18 cellular contexts compared by ENCODE assay signal in the genomic region with DNA sequence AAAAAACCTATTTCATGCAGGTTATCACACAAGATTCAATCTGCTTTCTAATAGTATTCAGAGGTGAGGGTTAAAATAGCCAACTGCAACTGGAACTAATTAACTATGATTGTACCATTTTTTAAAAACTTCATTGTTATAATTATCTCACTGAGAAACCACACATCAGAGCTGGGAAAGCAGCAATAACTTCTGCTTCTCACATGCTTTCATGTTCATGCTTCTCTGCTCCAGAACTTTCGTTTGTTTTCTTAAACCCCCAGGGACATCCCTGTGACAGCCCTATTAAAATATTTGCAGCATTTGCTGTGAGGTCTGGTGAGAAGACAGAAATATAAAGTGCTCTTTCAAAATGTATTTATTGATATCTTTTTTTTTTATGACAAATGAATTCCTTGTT.
DNase-seq lines count a peak whose midpoint lies in the region; ATAC-seq and TF ChIP-seq lines count a peak whose summit lies in the region.
"Had no signal": no experiment of that assay in that cellular context is flagged by ENCODE, and none has a peak within 500 bp of the region (broad histone marks: within the 10 kb centered on the region; RNA-seq: fewer than 3 reads in every experiment).

No MANE protein-coding gene starts in this region.

- peaks cover 11% of the 10 kb centered on the region for H3K4me1 Mint-ChIP-seq in memory B cell

- no peaks in the 10 kb centered on the region for H3K27me3 Mint-ChIP-seq in memory B cell

- TF ChIP-seq CTCF in cardiac fibroblast (IDR thresholded peaks at IDR 0.05; ENCODE audit: low read depth, low read length) = no peak
- no peak for TF ChIP-seq CTCF in GM10266 (IDR thresholded peaks at IDR 0.05; ENCODE audit: control insufficient read depth, insufficient read depth, low read depth, missing control alignments)

- H3K36me3 Mint-ChIP-seq in memory B cell = no peaks in the 10 kb centered on the region
- H3K36me3 Mint-ChIP-seq: neural progenitor cell had no signal

- H3K9me3 Mint-ChIP-seq in memory B cell = peaks cover 3% of the 10 kb centered on the region

- no peak overlapping the region for H3K27ac Mint-ChIP-seq in memory B cell
- H3K27ac Mint-ChIP-seq: neural progenitor cell had no signal

- ATAC-seq in HG03432 (IDR thresholded peaks at IDR 0.05; ENCODE audit: unreplicated experiment) (peak; percentile 43), memory B cell (ENCODE audit: low read depth) (peak; percentile 92), GM18511 (IDR thresholded peaks at IDR 0.05; ENCODE audit: unreplicated experiment) (no peak)
- ATAC-seq: right lobe of liver had no signal

- H3K4me3 ChIP-seq in cardiac fibroblast (replicated peaks in 1 of 2; ENCODE audit: low read depth in 2 of 2, low read length in 2 of 2) = no peak overlapping the region
- H3K4me3 ChIP-seq: neural progenitor cell, right lobe of liver had no signal

- no peak overlapping the region for H3K4me3 Mint-ChIP-seq in memory B cell
- H3K4me3 Mint-ChIP-seq: neural progenitor cell had no signal

- peak; percentile 21 for DNase-seq in AG20443 (ENCODE audit: low spot score)
- DNase-seq in cardiac fibroblast (ENCODE audit: low read depth in 2 of 2) = peak; percentile 27 to 81
- DNase-seq in memory B cell (ENCODE audit: low spot score in 2 of 2) = peak in 1 of 2 donors; percentile 10
- no peak for DNase-seq in hepatic stellate cell (ENCODE audit: low spot score)
- DNase-seq in NCI-H2081 (lab: John Stamatoyannopoulos, UW) = no peak
- no peak for DNase-seq in GM10266 (ENCODE audit: extremely low spot score)
- DNase-seq: ACHN; activated CD8-positive, alpha-beta memory T cell treated with anti-CD3 and anti-CD28 coated beads for 24 hours; activated effector memory CD4-positive, alpha-beta T cell treated with anti-CD3 and anti-CD28 coated beads, Interleukin-2, amount 50 U/mL, for 16 hours; aorta; dermis blood vessel endothelial cell; NCI-H1105 treated with DMSO at 0.1 percent for 48 hours; NCI-H2227 treated with DMSO at 0.1 percent for 48 hours; right lobe of liver; stimulated activated CD4-positive, alpha-beta T cell treated with anti-CD3 and anti-CD28 coated beads, Interleukin-4, amount 100 ng/mL, for 1 hour had no signal

Comparison
In these comparisons a context has a peak if more than half of its experiments do, and no peak if none do; other contexts are left out.
1. DNase-seq: peak in AG20443 (single experiment) and cardiac fibroblast (2 of 2); none in hepatic stellate cell (single experiment), NCI-H2081 (0 of 2) and GM10266 (single experiment).